In genomic region chr7:115662120-115662519, GRCh38 we compare ENCODE assay signal across 29 cellular contexts.
DNase-seq lines count a peak whose midpoint lies in the region; ATAC-seq and TF ChIP-seq lines count a peak whose summit lies in the region.
"Had no signal": no experiment of that assay in that cellular context is flagged by ENCODE, and none has a peak within 500 bp of the region (broad histone marks: within the 10 kb centered on the region; RNA-seq: fewer than 3 reads in every experiment).

No MANE protein-coding gene starts in this region.

- ATAC-seq in HG02870 (IDR thresholded peaks at IDR 0.05; ENCODE audit: unreplicated experiment) = no peak
- ATAC-seq: activated CD4-positive, CD25-positive, alpha-beta regulatory T cell treated with anti-CD3 and anti-CD28 coated beads, Interleukin-2, amount 50 U/mL, for 24 hours; GM23338; left ventricle myocardium superior had no signal

- no peak overlapping the region for H3K4me3 Mint-ChIP-seq in T-helper 2 cell treated with Interferon-gamma antibody and Interleukin-4, amounts not matched to agents 5 μg/mL and 100 μg/mL, for 36 hours
- no peak overlapping the region for H3K4me3 Mint-ChIP-seq in activated naive CD4-positive, alpha-beta T cell treated with anti-CD3 and anti-CD28 coated beads, Interleukin-2, amount 10 ng/mL, durations not matched to agents 7 days and 5 days
- H3K4me3 Mint-ChIP-seq: activated CD4-positive, alpha-beta memory T cell treated with anti-CD3 and anti-CD28 coated beads, Interleukin-2, amount 10 ng/mL, durations not matched to agents 7 days and 5 days; activated naive CD8-positive, alpha-beta T cell; GM23338; naive B cell; T-helper 1 cell treated with Interleukin-12 subunit alpha and Interleukin-12 subunit beta and Interleukin-4 antibody, amounts not matched to agents 30 μg/mL and 1 μg/mL, for 36 hours had no signal

- H3K4me1 Mint-ChIP-seq in T-helper 2 cell treated with Interferon-gamma antibody and Interleukin-4, amounts not matched to agents 5 μg/mL and 100 μg/mL, for 36 hours (ENCODE audit: low read depth) = no peaks in the 10 kb centered on the region
- no peaks in the 10 kb centered on the region for H3K4me1 Mint-ChIP-seq in activated naive CD4-positive, alpha-beta T cell treated with anti-CD3 and anti-CD28 coated beads, Interleukin-2, amount 10 ng/mL, durations not matched to agents 7 days and 5 days
- H3K4me1 Mint-ChIP-seq: activated CD4-positive, alpha-beta memory T cell treated with anti-CD3 and anti-CD28 coated beads, Interleukin-2, amount 10 ng/mL, durations not matched to agents 7 days and 5 days; naive B cell had no signal

- CTCF ChIA-PET in activated naive CD4-positive, alpha-beta T cell treated with anti-CD3 and anti-CD28 coated beads, Interleukin-2, amount 10 ng/mL, durations not matched to agents 7 days and 5 days (lab: Charles Lee) = no interaction called here

- no peak for TF ChIP-seq CTCF in epithelial cell of esophagus (IDR thresholded peaks at IDR 0.05; ENCODE audit: insufficient read depth, low read depth, low read length, missing control alignments)
- no peak for TF ChIP-seq CTCF in osteoblast (IDR thresholded peaks at IDR 0.05; ENCODE audit: extremely low read depth, low read depth, low read length)

- DNase-seq in EL (peak; percentile 58), NCI-H226 (peak; percentile 29), epithelial cell of esophagus (ENCODE audit: low read depth) (peak; percentile 60), osteoblast (ENCODE audit: insufficient read length, low spot score, missing footprints) (no peak), SW 1271 (lab: John Stamatoyannopoulos, UW) (no peak)
- no peak for DNase-seq in T-helper 2 cell treated with Interferon-gamma antibody and Interleukin-4, amounts not matched to agents 5 μg/mL and 100 μg/mL, for 36 hours (ENCODE audit: low spot score)
- no peak for DNase-seq in activated naive CD4-positive, alpha-beta T cell treated with anti-CD3 and anti-CD28 coated beads, Interleukin-2, amount 10 ng/mL, durations not matched to agents 7 days and 5 days
- DNase-seq: activated CD4-positive, alpha-beta memory T cell treated with anti-CD3 and anti-CD28 coated beads, Interleukin-2, amount 10 ng/mL, durations not matched to agents 7 days and 5 days; aorta; central memory CD4-positive, alpha-beta T cell; dermis blood vessel endothelial cell; glutamatergic neuron; islet precursor cell; KBM-7; left ventricle myocardium superior; MM.1S; naive B cell; NCI-H2029 treated with DMSO at 0.1 percent for 48 hours; NCI-H748 treated with DMSO at 0.1 percent for 48 hours; nucleus accumbens; spleen had no signal

- no peaks in the 10 kb centered on the region for H3K9me3 ChIP-seq in osteoblast (ENCODE audit: low read depth, low read length)
- H3K9me3 ChIP-seq: spleen, tibial nerve had no signal

- no peaks in the 10 kb centered on the region for H4K20me1 ChIP-seq in osteoblast (ENCODE audit: insufficient read depth, low read length)

- peak overlapping the region; percentile 33 for H2AFZ ChIP-seq in osteoblast (ENCODE audit: low read length)
- H2AFZ ChIP-seq: GM23338 had no signal

- no peaks in the 10 kb centered on the region for H3K9me3 Mint-ChIP-seq in T-helper 2 cell treated with Interferon-gamma antibody and Interleukin-4, amounts not matched to agents 5 μg/mL and 100 μg/mL, for 36 hours
- H3K9me3 Mint-ChIP-seq in activated naive CD4-positive, alpha-beta T cell treated with anti-CD3 and anti-CD28 coated beads, Interleukin-2, amount 10 ng/mL, durations not matched to agents 7 days and 5 days = no peaks in the 10 kb centered on the region
- H3K9me3 Mint-ChIP-seq: activated CD4-positive, alpha-beta memory T cell treated with anti-CD3 and anti-CD28 coated beads, Interleukin-2, amount 10 ng/mL, durations not matched to agents 7 days and 5 days; activated T-helper 2 cell treated with anti-CD3 and anti-CD28 coated beads, Interferon-gamma antibody, Interleukin-2, Interleukin-4, amounts not matched to agents 10 μg/mL and 5 μg/mL and 100 μg/mL, durations not matched to agents 14 hours and 24 hours and 36 hours; GM23338; naive B cell; T-helper 1 cell treated with Interleukin-12 subunit alpha and Interleukin-12 subunit beta and Interleukin-4 antibody, amounts not matched to agents 30 μg/mL and 1 μg/mL, for 36 hours had no signal

- H3K4me3 ChIP-seq in epithelial cell of esophagus (ENCODE audit: low read length) = no peak overlapping the region
- H3K4me3 ChIP-seq in osteoblast (ENCODE audit: insufficient read depth, low read length) = no peak overlapping the region
- H3K4me3 ChIP-seq: GM23338, spleen, tibial nerve had no signal

- H3K36me3 ChIP-seq in osteoblast (ENCODE audit: insufficient read depth, low read length) = no peaks in the 10 kb centered on the region
- H3K36me3 ChIP-seq: spleen, tibial nerve had no signal

- no peaks in the 10 kb centered on the region for H3K79me2 ChIP-seq in osteoblast (ENCODE audit: insufficient read depth, low read length)

- H3K4me1 ChIP-seq in osteoblast (ENCODE audit: insufficient read depth, low read length) = peaks cover 18% of the 10 kb centered on the region
- H3K4me1 ChIP-seq: spleen, tibial nerve had no signal

- H3K4me2 ChIP-seq in osteoblast (ENCODE audit: insufficient read depth, low read length) = no peak overlapping the region
- H3K4me2 ChIP-seq: GM23338 had no signal

- H3K27ac ChIP-seq in osteoblast (ENCODE audit: low read depth, low read length) = peak overlapping the region; percentile 45
- H3K27ac ChIP-seq: C4-2B, spleen, tibial nerve had no signal

- no peaks in the 10 kb centered on the region for H3K27me3 Mint-ChIP-seq in T-helper 2 cell treated with Interferon-gamma antibody and Interleukin-4, amounts not matched to agents 5 μg/mL and 100 μg/mL, for 36 hours (ENCODE audit: low read depth)
- H3K27me3 Mint-ChIP-seq in activated naive CD4-positive, alpha-beta T cell treated with anti-CD3 and anti-CD28 coated beads, Interleukin-2, amount 10 ng/mL, durations not matched to agents 7 days and 5 days = no peaks in the 10 kb centered on the region
- H3K27me3 Mint-ChIP-seq: activated CD4-positive, alpha-beta memory T cell treated with anti-CD3 and anti-CD28 coated beads, Interleukin-2, amount 10 ng/mL, durations not matched to agents 7 days and 5 days; activated naive CD8-positive, alpha-beta T cell; naive B cell had no signal

- no peaks in the 10 kb centered on the region for H3K36me3 Mint-ChIP-seq in T-helper 2 cell treated with Interferon-gamma antibody and Interleukin-4, amounts not matched to agents 5 μg/mL and 100 μg/mL, for 36 hours (ENCODE audit: low read depth)
- H3K36me3 Mint-ChIP-seq in activated naive CD4-positive, alpha-beta T cell treated with anti-CD3 and anti-CD28 coated beads, Interleukin-2, amount 10 ng/mL, durations not matched to agents 7 days and 5 days = no peaks in the 10 kb centered on the region
- H3K36me3 Mint-ChIP-seq: activated naive CD8-positive, alpha-beta T cell; naive B cell had no signal

- no peaks in the 10 kb centered on the region for H3K27me3 ChIP-seq in osteoblast (ENCODE audit: insufficient read depth, low read length)
- H3K27me3 ChIP-seq: spleen, tibial nerve had no signal

- H3K27ac Mint-ChIP-seq in T-helper 2 cell treated with Interferon-gamma antibody and Interleukin-4, amounts not matched to agents 5 μg/mL and 100 μg/mL, for 36 hours = no peak overlapping the region
- H3K27ac Mint-ChIP-seq in activated naive CD4-positive, alpha-beta T cell treated with anti-CD3 and anti-CD28 coated beads, Interleukin-2, amount 10 ng/mL, durations not matched to agents 7 days and 5 days = no peak overlapping the region
- H3K27ac Mint-ChIP-seq: activated CD4-positive, alpha-beta memory T cell treated with anti-CD3 and anti-CD28 coated beads, Interleukin-2, amount 10 ng/mL, durations not matched to agents 7 days and 5 days; activated naive CD8-positive, alpha-beta T cell; activated T-helper 2 cell treated with anti-CD3 and anti-CD28 coated beads, Interferon-gamma antibody, Interleukin-2, Interleukin-4, amounts not matched to agents 10 μg/mL and 5 μg/mL and 100 μg/mL, durations not matched to agents 14 hours and 24 hours and 36 hours; GM23338; naive B cell; T-helper 1 cell treated with Interleukin-12 subunit alpha and Interleukin-12 subunit beta and Interleukin-4 antibody, amounts not matched to agents 30 μg/mL and 1 μg/mL, for 36 hours had no signal

Comparison
In these comparisons a context has a peak if more than half of its experiments do, and no peak if none do; other contexts are left out.
1. DNase-seq: peak in EL (single experiment), NCI-H226 (single experiment) and epithelial cell of esophagus (single experiment); none in osteoblast (single experiment), T-helper 2 cell treated with Interferon-gamma antibody and Interleukin-4, amounts not matched to agents 5 μg/mL and 100 μg/mL, for 36 hours (single experiment), SW 1271 (0 of 2) and activated naive CD4-positive, alpha-beta T cell treated with anti-CD3 and anti-CD28 coated beads, Interleukin-2, amount 10 ng/mL, durations not matched to agents 7 days and 5 days (single experiment).